Comparison of ENCODE assay signal across 10 cellular contexts in the genomic region with DNA sequence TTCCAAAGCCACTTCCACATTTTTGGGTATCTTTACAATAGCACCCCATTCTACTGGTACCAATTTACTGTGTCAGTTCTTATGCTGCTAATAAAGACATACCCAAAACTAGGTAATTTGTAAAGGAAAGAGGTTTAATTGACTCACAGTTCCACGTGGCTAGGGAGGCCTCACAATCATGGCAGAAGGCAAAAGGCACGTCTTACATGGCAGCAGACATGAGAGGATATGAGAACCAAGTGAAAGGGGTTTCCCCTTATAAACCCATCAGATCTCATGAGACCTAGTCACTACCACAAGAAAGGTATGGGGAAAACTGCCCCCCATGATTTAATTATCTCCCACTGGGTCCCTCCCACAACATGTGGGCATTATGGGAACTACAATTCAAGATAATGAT. TPM values are rescaled to one million over a fixed set of nuclear protein-coding genes. Genes with fewer than 3 reads are reported as not detected.
DNase-seq lines count a peak whose midpoint lies in the region; TF ChIP-seq lines count a peak whose summit lies in the region.
"Not testable (repeated sequence)": the region's sequence is repeated elsewhere in the genome, so short reads cannot be mapped to it uniquely, and the experiment has no call there.
"Had no signal": no experiment of that assay in that cellular context is flagged by ENCODE, and none has a peak within 500 bp of the region (broad histone marks: within the 10 kb centered on the region; RNA-seq: fewer than 3 reads in every experiment).

No MANE protein-coding gene starts in this region.

- H3K36me3 Mint-ChIP-seq in HFFc6 (ENCODE audit: low read depth) = not testable (repeated sequence)
- peaks cover 11% of the 10 kb centered on the region for H3K36me3 Mint-ChIP-seq in activated naive CD4-positive, alpha-beta T cell treated with anti-CD3 and anti-CD28 coated beads for 36 hours (ENCODE audit: low read depth)
- peaks cover 27% of the 10 kb centered on the region for H3K36me3 Mint-ChIP-seq in activated naive CD8-positive, alpha-beta T cell treated with anti-CD3 and anti-CD28 coated beads for 36 hours
- peaks cover 20% of the 10 kb centered on the region for H3K36me3 Mint-ChIP-seq in dendritic cell treated with granulocyte-macrophage colony-stimulating factor and Interleukin-4, amounts not matched to agents 40 ng/mL and 50 ng/mL, for 4 days (ENCODE audit: low read depth)
- H3K36me3 Mint-ChIP-seq in stimulated activated naive CD8-positive, alpha-beta T cell treated with anti-CD3 and anti-CD28 coated beads, Interleukin-15, Interleukin-2, amounts not matched to agents 100 ng/mL and 50 ng/mL, for 24 hours (ENCODE audit: low read depth) = peaks cover 11% of the 10 kb centered on the region

- peaks cover 20% of the 10 kb centered on the region for H3K4me1 Mint-ChIP-seq in HFFc6 (ENCODE audit: low read depth)
- H3K4me1 Mint-ChIP-seq in activated naive CD4-positive, alpha-beta T cell treated with anti-CD3 and anti-CD28 coated beads for 36 hours (ENCODE audit: low read depth) = peaks cover 25% of the 10 kb centered on the region
- peaks cover 18% of the 10 kb centered on the region for H3K4me1 Mint-ChIP-seq in activated naive CD8-positive, alpha-beta T cell treated with anti-CD3 and anti-CD28 coated beads for 36 hours
- peaks cover 44% of the 10 kb centered on the region for H3K4me1 Mint-ChIP-seq in dendritic cell treated with granulocyte-macrophage colony-stimulating factor and Interleukin-4, amounts not matched to agents 40 ng/mL and 50 ng/mL, for 4 days (ENCODE audit: low read depth)
- peaks cover 29% of the 10 kb centered on the region for H3K4me1 Mint-ChIP-seq in stimulated activated naive CD8-positive, alpha-beta T cell treated with anti-CD3 and anti-CD28 coated beads, Interleukin-15, Interleukin-2, amounts not matched to agents 100 ng/mL and 50 ng/mL, for 24 hours (ENCODE audit: low read depth)

- not testable (repeated sequence) for H3K4me3 Mint-ChIP-seq in HFFc6; activated naive CD4-positive, alpha-beta T cell treated with anti-CD3 and anti-CD28 coated beads for 36 hours; activated naive CD8-positive, alpha-beta T cell treated with anti-CD3 and anti-CD28 coated beads for 36 hours; dendritic cell treated with granulocyte-macrophage colony-stimulating factor and Interleukin-4, amounts not matched to agents 40 ng/mL and 50 ng/mL, for 4 days
- peak overlapping the region; percentile 30 for H3K4me3 Mint-ChIP-seq in stimulated activated naive CD8-positive, alpha-beta T cell treated with anti-CD3 and anti-CD28 coated beads, Interleukin-15, Interleukin-2, amounts not matched to agents 100 ng/mL and 50 ng/mL, for 24 hours

- peak; percentile 20; the same call in 1 of the 2 replicates for TF ChIP-seq CTCF in HFFc6 (IDR thresholded peaks at IDR 0.05)

- DNase-seq in HFFc6 = not testable (repeated sequence)
- peak; percentile 18 to 28 for DNase-seq in activated CD4-positive, alpha-beta T cell treated with anti-CD3 and anti-CD28 coated beads, Interleukin-2, amount 50 U/mL, for 48 hours
- DNase-seq in activated naive CD4-positive, alpha-beta T cell treated with anti-CD3 and anti-CD28 coated beads for 36 hours = peak; percentile 28
- peak; percentile 21 for DNase-seq in activated naive CD8-positive, alpha-beta T cell treated with anti-CD3 and anti-CD28 coated beads for 36 hours
- DNase-seq in stimulated activated CD4-positive, alpha-beta T cell treated with anti-CD3 and anti-CD28 coated beads, Interleukin-4, amount 100 ng/mL, for 24 hours = peak; percentile 20

- H3K27ac Mint-ChIP-seq in HFFc6; activated naive CD4-positive, alpha-beta T cell treated with anti-CD3 and anti-CD28 coated beads for 36 hours; activated naive CD8-positive, alpha-beta T cell treated with anti-CD3 and anti-CD28 coated beads for 36 hours: not testable (repeated sequence)
- peak overlapping the region; percentile 83 for H3K27ac Mint-ChIP-seq in dendritic cell treated with granulocyte-macrophage colony-stimulating factor and Interleukin-4, amounts not matched to agents 40 ng/mL and 50 ng/mL, for 4 days
- H3K27ac Mint-ChIP-seq in stimulated activated naive CD8-positive, alpha-beta T cell treated with anti-CD3 and anti-CD28 coated beads, Interleukin-15, Interleukin-2, amounts not matched to agents 100 ng/mL and 50 ng/mL, for 24 hours = peak overlapping the region; percentile 76

- intact Hi-C loops in activated naive CD4-positive, alpha-beta T cell treated with anti-CD3 and anti-CD28 coated beads for 36 hours (cut with micrococcal nuclease) = not testable (repeated sequence)
- intact Hi-C loops in dendritic cell treated with granulocyte-macrophage colony-stimulating factor and Interleukin-4, amounts not matched to agents 40 ng/mL and 50 ng/mL, for 4 days (cut with micrococcal nuclease) = loop anchor here (5.0 kb wide), 1 partner anchor 167 kb away; no protein-coding TSS in a partner anchor

- H3K9me3 Mint-ChIP-seq in HFFc6 = not testable (repeated sequence)
- peaks cover 20% of the 10 kb centered on the region for H3K9me3 Mint-ChIP-seq in activated naive CD4-positive, alpha-beta T cell treated with anti-CD3 and anti-CD28 coated beads for 36 hours
- H3K9me3 Mint-ChIP-seq in activated naive CD8-positive, alpha-beta T cell treated with anti-CD3 and anti-CD28 coated beads for 36 hours = peaks cover 18% of the 10 kb centered on the region
- peaks cover 21% of the 10 kb centered on the region for H3K9me3 Mint-ChIP-seq in dendritic cell treated with granulocyte-macrophage colony-stimulating factor and Interleukin-4, amounts not matched to agents 40 ng/mL and 50 ng/mL, for 4 days
- H3K9me3 Mint-ChIP-seq in stimulated activated naive CD8-positive, alpha-beta T cell treated with anti-CD3 and anti-CD28 coated beads, Interleukin-15, Interleukin-2, amounts not matched to agents 100 ng/mL and 50 ng/mL, for 24 hours = peaks cover 12% of the 10 kb centered on the region

- not testable (repeated sequence) for H3K27me3 Mint-ChIP-seq in HFFc6 (ENCODE audit: insufficient read depth); activated naive CD4-positive, alpha-beta T cell treated with anti-CD3 and anti-CD28 coated beads for 36 hours (ENCODE audit: low read depth); activated naive CD8-positive, alpha-beta T cell treated with anti-CD3 and anti-CD28 coated beads for 36 hours; dendritic cell treated with granulocyte-macrophage colony-stimulating factor and Interleukin-4, amounts not matched to agents 40 ng/mL and 50 ng/mL, for 4 days
- H3K27me3 Mint-ChIP-seq in stimulated activated naive CD8-positive, alpha-beta T cell treated with anti-CD3 and anti-CD28 coated beads, Interleukin-15, Interleukin-2, amounts not matched to agents 100 ng/mL and 50 ng/mL, for 24 hours = peaks cover 17% of the 10 kb centered on the region

- CTCF ChIA-PET in activated naive CD4-positive, alpha-beta T cell treated with anti-CD3 and anti-CD28 coated beads for 36 hours (lab: Charles Lee) = not testable (repeated sequence)

RNA-seq across cellular contexts. Expression of a gene that starts 3.5 kb away (rescaled TPM):
- total RNA-seq in HFFc6 (2021; fragmentation: NEBNext Ultra II Directional; extraction: Animal tissue kit (Norgen Biotek cat#: 25700)) = 100 to 1,000 TPM; 108 to 212 (median 122) TPM
- total RNA-seq in activated naive CD4-positive, alpha-beta T cell treated with anti-CD3 and anti-CD28 coated beads for 36 hours = 10 to 100 TPM; 16.1 to 17.2 TPM
- total RNA-seq in activated naive CD8-positive, alpha-beta T cell treated with anti-CD3 and anti-CD28 coated beads for 36 hours = 10 to 100 TPM; 20.7 to 22.5 TPM

RNA-seq across cellular contexts. Expression of a gene that starts 46.8 kb away (rescaled TPM):
- 10 to 100 TPM in 5 of 6 experiments, 1 to 10 TPM in 1; 8.7 to 14.1 (median 13.0) TPM for total RNA-seq in HFFc6 (2021; fragmentation: NEBNext Ultra II Directional; extraction: Animal tissue kit (Norgen Biotek cat#: 25700))
- total RNA-seq in activated naive CD4-positive, alpha-beta T cell treated with anti-CD3 and anti-CD28 coated beads for 36 hours = 10 to 100 TPM; 35.7 to 39.4 TPM
- 10 to 100 TPM; 37.0 to 37.3 TPM for total RNA-seq in activated naive CD8-positive, alpha-beta T cell treated with anti-CD3 and anti-CD28 coated beads for 36 hours
- total RNA-seq: GM23338, H9 had no signal

RNA-seq across cellular contexts. Expression of a gene that starts 48.0 kb away (rescaled TPM):
- total RNA-seq in HFFc6 (2021; fragmentation: NEBNext Ultra II Directional; extraction: Animal tissue kit (Norgen Biotek cat#: 25700)) = under 1 TPM in 5 of 6 experiments, not detected in 1; 0.09 to 0.18 (median 0.12) TPM
- total RNA-seq in activated naive CD4-positive, alpha-beta T cell treated with anti-CD3 and anti-CD28 coated beads for 36 hours = under 1 TPM; 0.12 to 0.22 TPM
- total RNA-seq in activated naive CD8-positive, alpha-beta T cell treated with anti-CD3 and anti-CD28 coated beads for 36 hours = under 1 TPM; 0.16 to 0.21 TPM
- total RNA-seq: Caco-2 had no signal

Comparison
In these comparisons a context has a peak if more than half of its experiments do, and no peak if none do; other contexts are left out.
1. RNA of a gene that starts 3.5 kb away (total RNA-seq): 108 to 212 TPM in HFFc6; 20.7 to 22.5 TPM in activated naive CD8-positive, alpha-beta T cell treated with anti-CD3 and anti-CD28 coated beads for 36 hours and 16.1 to 17.2 TPM in activated naive CD4-positive, alpha-beta T cell treated with anti-CD3 and anti-CD28 coated beads for 36 hours; every median in the first group is over 4 times any median in the second.